In genomic region chr7:35646289-35647033, GRCh38 we compare ENCODE assay signal across 10 cellular contexts. TPM values are rescaled to one million over a fixed set of nuclear protein-coding genes. Genes with fewer than 3 reads are reported as not detected.
DNase-seq lines count a peak whose midpoint lies in the region; ATAC-seq and TF ChIP-seq lines count a peak whose summit lies in the region.
"Had no signal": no experiment of that assay in that cellular context is flagged by ENCODE, and none has a peak within 500 bp of the region (broad histone marks: within the 10 kb centered on the region; RNA-seq: fewer than 3 reads in every experiment).

No MANE protein-coding gene starts in this region.

- H3K27ac ChIP-seq in body of pancreas = peak overlapping the region; percentile 79 to 92 (median 85)
- peak overlapping the region; percentile 44 for H3K27ac ChIP-seq in mesodermal cell (ENCODE audit: low read depth, low read length, severe bottlenecking)
- H3K27ac ChIP-seq in vagina = peak overlapping the region; percentile 49
- H3K27ac ChIP-seq: WERI-Rb-1 had no signal

- DNase-seq in Right ventricle myocardium inferior (ENCODE audit: missing footprints) (no peak), Right ventricle myocardium superior (no peak), body of pancreas (peak; percentile 43 to 71 (median 57)), vagina (ENCODE audit: extremely low spot score in 2 of 2) (no peak), OCI-M1 (lab: John Stamatoyannopoulos, UW) (no peak), NOMO-1 treated with dmso at 0.1 percent for 144 hours (lab: John Stamatoyannopoulos, UW; ENCODE audit: unreplicated experiment) (no peak), NCI-H1436 treated with DMSO at 0.1 percent for 48 hours (lab: John Stamatoyannopoulos, UW) (no peak)
- DNase-seq: GOT3, WERI-Rb-1 had no signal

- TF ChIP-seq POLR2A in body of pancreas (IDR thresholded peaks at IDR 0.05) (no peak), vagina (IDR thresholded peaks at IDR 0.05) (no peak)

- intact Hi-C loops in Right ventricle myocardium inferior (cut with DNase I) = loop anchor here (5.0 kb wide), 1 partner anchor 46 kb away; no protein-coding TSS in a partner anchor
- intact Hi-C loops in Right ventricle myocardium superior (cut with DNase I) = no loop called here
- intact Hi-C loops in body of pancreas (cut with DNase I) = no loop called here
- intact Hi-C loops in vagina (cut with DNase I) = no loop called here

- H3K27me3 ChIP-seq in body of pancreas = no peaks in the 10 kb centered on the region
- no peaks in the 10 kb centered on the region for H3K27me3 ChIP-seq in vagina

- WGBS in body of pancreas, 2 donors = 11 to 20% methylated on average over 3 of the region's 3 CpGs
- no CpG with 5 or more reads among the region's 3 CpGs for WGBS in mesodermal cell (ENCODE audit: insufficient coverage in 2 of 2), 2 experiments

- H3K36me3 ChIP-seq in body of pancreas (replicated peaks in 1 of 2; ENCODE audit: insufficient read depth in 1 of 2, low read depth in 2 of 2) (no peaks in the 10 kb centered on the region), mesodermal cell (ENCODE audit: control insufficient read depth, insufficient read depth, low read length) (peaks cover 21% of the 10 kb centered on the region), vagina (peaks cover 0 to 4% of the 10 kb centered on the region in 2 donors)
- H3K36me3 ChIP-seq: WERI-Rb-1 had no signal

- peak; percentile 54 for ATAC-seq in Right ventricle myocardium inferior
- ATAC-seq in Right ventricle myocardium superior (ENCODE audit: poor library complexity) = no peak
- peak; percentile 81 for ATAC-seq in body of pancreas

- H3K9me3 ChIP-seq in body of pancreas (no peaks in the 10 kb centered on the region), mesodermal cell (ENCODE audit: control insufficient read depth, low read length) (no peaks in the 10 kb centered on the region), vagina (no peaks in the 10 kb centered on the region)

- TF ChIP-seq CTCF in body of pancreas (IDR thresholded peaks at IDR 0.05) (peak in 1 of 7 experiments; percentile 1), vagina (IDR thresholded peaks at IDR 0.05) (no peak)

- no peak overlapping the region for H3K4me3 ChIP-seq in body of pancreas
- H3K4me3 ChIP-seq in mesodermal cell (ENCODE audit: extremely low read depth, insufficient read depth, low read length, poor library complexity, severe bottlenecking) = no peak overlapping the region
- H3K4me3 ChIP-seq in vagina = no peak overlapping the region

- H3K4me1 ChIP-seq in body of pancreas (peaks cover 71% of the 10 kb centered on the region), mesodermal cell (ENCODE audit: control insufficient read depth, insufficient read depth, low read length, poor library complexity, severe bottlenecking) (peaks cover 13% of the 10 kb centered on the region), vagina (peaks cover 36% of the 10 kb centered on the region)

RNA-seq across cellular contexts. Expression of gene HERPUD2, which starts 48.5 kb away (rescaled TPM):
- total RNA-seq in Right ventricle myocardium inferior (17.9 TPM), Right ventricle myocardium superior (13.5 TPM), body of pancreas (10 to 100 TPM; 19.4 to 21.5 TPM), vagina (45.2 TPM)
- polyA plus RNA-seq in mesodermal cell (2013, experiment 1 of 2) = 34.8 TPM
- 36.2 TPM for polyA plus RNA-seq in mesodermal cell (2013, experiment 2 of 2)

Comparison
In these comparisons a context has a peak if more than half of its experiments do, and no peak if none do; other contexts are left out.
1. DNase-seq: peak in body of pancreas (4 of 4); none in Right ventricle myocardium inferior (single experiment), Right ventricle myocardium superior (single experiment), vagina (0 of 2), OCI-M1 (single experiment), NOMO-1 treated with dmso at 0.1 percent for 144 hours (single experiment) and NCI-H1436 treated with DMSO at 0.1 percent for 48 hours (single experiment).
2. Peak in every context shown above with its lines, with median percentiles within 50 percentile points of each other: H3K27ac ChIP-seq.